In the genomic region with DNA sequence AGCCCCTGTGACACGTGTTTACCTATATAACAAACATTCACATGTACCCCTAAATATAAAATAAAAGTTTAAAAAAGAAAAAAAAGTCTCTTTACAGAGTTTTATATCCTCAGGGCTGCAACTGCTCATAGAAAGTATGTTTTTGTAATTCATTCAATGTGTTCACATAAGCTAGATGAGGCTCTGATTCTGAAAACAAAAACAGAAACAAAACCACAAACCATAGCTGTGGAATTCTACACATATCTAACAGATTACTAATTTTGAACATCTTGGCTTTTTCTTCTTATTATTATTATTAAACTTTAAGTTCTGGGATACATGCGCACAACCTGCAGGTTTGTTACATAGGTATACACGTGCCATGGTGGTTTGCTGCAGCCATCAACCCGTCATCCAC, we compare ENCODE assay signal across 28 cellular contexts.
A peak's percentile ranks its signal among the peaks of the same experiment; 100 is the strongest.
DNase-seq lines count a peak whose midpoint lies in the region; ATAC-seq and TF ChIP-seq lines count a peak whose summit lies in the region.
"Had no signal": no experiment of that assay in that cellular context is flagged by ENCODE, and none has a peak within 500 bp of the region (broad histone marks: within the 10 kb centered on the region; RNA-seq: fewer than 3 reads in every experiment).

No MANE protein-coding gene starts in this region.

- CTCF ChIA-PET in SK-N-SH (lab: Yijun Ruan, JAX): no interaction called here

- ATAC-seq in SK-N-SH treated with all-trans-retinoic acid at 6 μM for 48 hours (0 out of 3 replicates have a peak, but pooled peaks have one; percentile 27), HG03469 (IDR thresholded peaks at IDR 0.05; ENCODE audit: unreplicated experiment) (no peak)
- ATAC-seq: GM23338; stimulated activated naive B cell treated with anti-CD40 and anti-IgM and Interleukin-4, amounts not matched to agents 10 μg/mL and 1 μg/mL and 100 μg/mL, for 72 hours had no signal

- no peak for TF ChIP-seq EP300 in SK-N-SH (IDR thresholded peaks at IDR 0.05; ENCODE audit: borderline replicate concordance in 1 of 2, low read depth in 1 of 2, low read length in 1 of 2)

- H3K9me3 ChIP-seq in SK-N-SH (no peaks in the 10 kb centered on the region), adipocyte (ENCODE audit: control insufficient read depth, low read length) (no peaks in the 10 kb centered on the region)
- H3K9me3 ChIP-seq: BLaER1, Caco-2, thoracic aorta had no signal

- no peak overlapping the region for H3K27ac ChIP-seq in SK-N-SH (ENCODE audit: low read depth in 2 of 2, low read length in 1 of 2)
- H3K27ac ChIP-seq: 22Rv1, BLaER1, cardiac muscle cell, dorsolateral prefrontal cortex, thoracic aorta had no signal

- no peaks in the 10 kb centered on the region for H3K9me2 ChIP-seq in SK-N-SH

- DNase-seq in SK-N-SH (no peak), adipocyte (ENCODE audit: low read depth) (peak; percentile 90), fibroblast of the aortic adventitia (ENCODE audit: low read depth) (peak; percentile 37), NCI-H748 treated with DMSO at 0.1 percent for 48 hours (lab: John Stamatoyannopoulos, UW) (no peak), ureter (ENCODE audit: low spot score) (no peak), cerebellar nuclear complex (lab: John Stamatoyannopoulos, UW) (no peak)
- DNase-seq: activated CD4-positive, alpha-beta memory T cell treated with anti-CD3 and anti-CD28 coated beads for 36 hours; activated CD4-positive, CD25-positive, alpha-beta regulatory T cell; activated effector memory CD4-positive, alpha-beta T cell treated with anti-CD3 and anti-CD28 coated beads, Interleukin-2, amount 50 U/mL, for 16 hours; Caco-2; dorsolateral prefrontal cortex; KBM-7; mesendoderm; naive B cell; NCI-H1694; NCI-H774; nucleus accumbens; stimulated activated CD4-positive, alpha-beta T cell treated with anti-CD3 and anti-CD28 coated beads, Interleukin-2, amount 100 ng/mL, for 48 hours; stimulated activated naive B cell treated with anti-CD40 and anti-IgM and Interleukin-4, amounts not matched to agents 10 μg/mL and 1 μg/mL and 100 μg/mL, for 72 hours; T1000 had no signal

- H3K9ac ChIP-seq in SK-N-SH: no peak overlapping the region
- peak overlapping the region; percentile 32 for H3K9ac ChIP-seq in adipocyte (ENCODE audit: low read length)
- H3K9ac ChIP-seq: BLaER1 had no signal

- H2AFZ ChIP-seq in SK-N-SH (ENCODE audit: low read depth): no peak overlapping the region
- H2AFZ ChIP-seq: GM23338 had no signal

- H3K36me3 ChIP-seq in SK-N-SH (replicated peaks in 1 of 2; ENCODE audit: control insufficient read depth in 1 of 2, insufficient read depth in 2 of 2, low read length in 1 of 2) (no peaks in the 10 kb centered on the region), adipocyte (ENCODE audit: control insufficient read depth, insufficient read depth, low read length, severe bottlenecking) (no peaks in the 10 kb centered on the region)
- H3K36me3 ChIP-seq: BLaER1, cardiac muscle cell, thoracic aorta had no signal

- 48% methylated on average over 4 of the region's 4 CpGs for WGBS in SK-N-SH (ENCODE audit: low lambda C conversion rate)

- H3K4me3 ChIP-seq in SK-N-SH (ENCODE audit: low read depth in 2 of 2, low read length in 1 of 2) (no peak overlapping the region), adipocyte (ENCODE audit: low read length) (no peak overlapping the region), fibroblast of the aortic adventitia (ENCODE audit: low read depth, low read length) (no peak overlapping the region)
- H3K4me3 ChIP-seq: BLaER1, cardiac muscle cell, dorsolateral prefrontal cortex, GM23338, smooth muscle cell, thoracic aorta had no signal

- TF ChIP-seq CTCF in SK-N-SH (IDR thresholded peaks at IDR 0.05) (no peak), fibroblast of the aortic adventitia (IDR thresholded peaks at IDR 0.05; ENCODE audit: insufficient read depth, low read length) (no peak)

- no peaks in the 10 kb centered on the region for H3K79me2 ChIP-seq in SK-N-SH (ENCODE audit: insufficient read depth)

- POLR2A ChIA-PET in SK-N-SH (lab: Yijun Ruan, JAX): no interaction called here

- no peaks in the 10 kb centered on the region for H4K20me1 ChIP-seq in SK-N-SH (ENCODE audit: insufficient read depth)

- TF ChIP-seq RAD21 in SK-N-SH (IDR thresholded peaks at IDR 0.05; ENCODE audit: low read length): no peak

- no peaks in the 10 kb centered on the region for H3K4me1 ChIP-seq in SK-N-SH (ENCODE audit: control insufficient read depth in 1 of 2, insufficient read depth in 2 of 2, low read depth in 1 of 2, low read length in 1 of 2)
- H3K4me1 ChIP-seq in adipocyte (ENCODE audit: control insufficient read depth, insufficient read depth, low read length): peaks cover 38% of the 10 kb centered on the region
- H3K4me1 ChIP-seq: BLaER1, Caco-2 had no signal

- no peaks in the 10 kb centered on the region for H3F3A ChIP-seq in SK-N-SH (replicated peaks; ENCODE audit: insufficient read depth)

- H3K4me2 ChIP-seq in SK-N-SH: no peak overlapping the region
- H3K4me2 ChIP-seq: BLaER1, GM23338, smooth muscle cell had no signal

- H3K27me3 ChIP-seq in SK-N-SH (ENCODE audit: insufficient read depth) (no peaks in the 10 kb centered on the region), adipocyte (replicated peaks; ENCODE audit: control insufficient read depth, insufficient read depth, low read length) (no peaks in the 10 kb centered on the region)
- H3K27me3 ChIP-seq: BLaER1, cardiac muscle cell, dorsolateral prefrontal cortex had no signal

TF ChIP-seq in SK-N-SH treated with all-trans-retinoic acid at 6 μM for 48 hours, 23 proteins besides CTCF, POLR2A, EP300 and RAD21 (continues in another document):
- no peak for TF ChIP-seq ZNF565 (CRISPR knock-in tag; conservative IDR thresholded peaks at IDR 0.05; ENCODE audit: low read depth)
- TF ChIP-seq ISL1 (CRISPR knock-in tag; IDR thresholded peaks at IDR 0.05): no peak
- no peak for TF ChIP-seq ESRRG (CRISPR knock-in tag; IDR thresholded peaks at IDR 0.05)
- no peak for TF ChIP-seq SNAI2 (CRISPR knock-in tag; IDR thresholded peaks at IDR 0.05)
- TF ChIP-seq ARNTL (CRISPR knock-in tag; IDR thresholded peaks at IDR 0.05; ENCODE audit: borderline replicate concordance, low read depth): no peak
- TF ChIP-seq, protein P1, sequence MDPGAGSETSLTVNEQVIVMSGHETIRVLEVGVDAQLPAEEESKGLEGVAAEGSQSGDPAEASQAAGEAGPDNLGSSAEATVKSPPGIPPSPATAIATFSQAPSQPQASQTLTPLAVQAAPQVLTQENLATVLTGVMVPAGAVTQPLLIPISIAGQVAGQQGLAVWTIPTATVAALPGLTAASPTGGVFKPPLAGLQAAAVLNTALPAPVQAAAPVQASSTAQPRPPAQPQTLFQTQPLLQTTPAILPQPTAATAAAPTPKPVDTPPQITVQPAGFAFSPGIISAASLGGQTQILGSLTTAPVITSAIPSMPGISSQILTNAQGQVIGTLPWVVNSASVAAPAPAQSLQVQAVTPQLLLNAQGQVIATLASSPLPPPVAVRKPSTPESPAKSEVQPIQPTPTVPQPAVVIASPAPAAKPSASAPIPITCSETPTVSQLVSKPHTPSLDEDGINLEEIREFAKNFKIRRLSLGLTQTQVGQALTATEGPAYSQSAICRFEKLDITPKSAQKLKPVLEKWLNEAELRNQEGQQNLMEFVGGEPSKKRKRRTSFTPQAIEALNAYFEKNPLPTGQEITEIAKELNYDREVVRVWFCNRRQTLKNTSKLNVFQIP (CRISPR knock-in tag; IDR thresholded peaks at IDR 0.05; ENCODE audit: borderline replicate concordance, low read depth): no peak
- TF ChIP-seq ZFP30 (CRISPR knock-in tag; IDR thresholded peaks at IDR 0.05): no peak

TF ChIP-seq in SK-N-SH, 30 proteins besides CTCF, POLR2A, EP300 and RAD21:
- TF ChIP-seq ELF1 (IDR thresholded peaks at IDR 0.05) (no peak), RXRA (IDR thresholded peaks at IDR 0.05; ENCODE audit: borderline replicate concordance, low read depth) (no peak), FOXJ3 (CRISPR knock-in tag; IDR thresholded peaks at IDR 0.05) (no peak), MXI1 (IDR thresholded peaks at IDR 0.05; ENCODE audit: low read depth, low read length) (no peak), EZH2phosphoT487 (IDR thresholded peaks at IDR 0.05; ENCODE audit: borderline replicate concordance, low read depth) (no peak), TCF12 (IDR thresholded peaks at IDR 0.05) (no peak), FOXM1 (IDR thresholded peaks at IDR 0.05; ENCODE audit: low read depth) (no peak), YY1 (IDR thresholded peaks at IDR 0.05; ENCODE audit: low read depth) (no peak), CHD2 (IDR thresholded peaks at IDR 0.05; ENCODE audit: low read length, partially characterized antibody) (no peak), SMC3 (IDR thresholded peaks at IDR 0.05; ENCODE audit: low read depth, low read length) (no peak), RFX5 (IDR thresholded peaks at IDR 0.05; ENCODE audit: low read length) (no peak), NRF1 (IDR thresholded peaks at IDR 0.05; ENCODE audit: low read depth, low read length) (no peak), TAF1 (IDR thresholded peaks at IDR 0.05; ENCODE audit: borderline replicate concordance, low read depth, low read length) (no peak)
- TF ChIP-seq, protein P2, sequence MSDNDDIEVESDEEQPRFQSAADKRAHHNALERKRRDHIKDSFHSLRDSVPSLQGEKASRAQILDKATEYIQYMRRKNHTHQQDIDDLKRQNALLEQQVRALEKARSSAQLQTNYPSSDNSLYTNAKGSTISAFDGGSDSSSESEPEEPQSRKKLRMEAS (IDR thresholded peaks at IDR 0.05; ENCODE audit: low read depth): no peak

Comparison
In these comparisons a context has a peak if more than half of its experiments do, and no peak if none do; other contexts are left out.
1. DNase-seq: peak in adipocyte (single experiment) and fibroblast of the aortic adventitia (single experiment); none in SK-N-SH (single experiment), NCI-H748 treated with DMSO at 0.1 percent for 48 hours (single experiment), ureter (single experiment) and cerebellar nuclear complex (0 of 2).